In the genomic region with DNA sequence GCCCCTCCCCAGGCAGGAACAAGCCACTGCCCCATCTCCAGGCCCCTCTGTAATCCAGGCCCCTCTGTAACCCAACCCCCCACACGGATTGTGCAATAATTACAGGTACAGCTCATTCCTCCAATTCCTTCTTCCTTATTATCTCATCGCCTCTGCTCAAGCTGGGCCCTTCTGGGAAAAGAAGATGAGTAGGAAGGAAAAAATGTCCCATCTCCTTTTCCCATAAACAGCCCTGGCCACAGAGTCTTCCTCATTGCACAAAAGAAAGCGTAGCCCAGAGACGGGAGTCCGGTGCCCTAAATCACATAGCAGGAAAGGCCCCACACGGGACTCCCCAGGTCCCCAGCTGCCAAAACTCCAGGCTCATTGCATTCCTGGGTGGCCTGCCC, we compare ENCODE assay signal across 15 cellular contexts. TPM values are rescaled to one million over a fixed set of nuclear protein-coding genes. Genes with fewer than 3 reads are reported as not detected.
A peak's percentile ranks its signal among the peaks of the same experiment; 100 is the strongest.
DNase-seq lines count a peak whose midpoint lies in the region; ATAC-seq, FAIRE-seq and TF ChIP-seq lines count a peak whose summit lies in the region.
"Had no signal": no experiment of that assay in that cellular context is flagged by ENCODE, and none has a peak within 500 bp of the region (broad histone marks: within the 10 kb centered on the region; RNA-seq: fewer than 3 reads in every experiment).

No MANE protein-coding gene starts in this region.

- peak overlapping the region; percentile 38; the same call in 1 of the 2 replicates for H3K4me3 ChIP-seq in GM23248
- no peak overlapping the region for H3K4me3 ChIP-seq in fibroblast of the aortic adventitia (ENCODE audit: low read depth, low read length)

- no peaks in the 10 kb centered on the region for H3K9me3 ChIP-seq in GM23248 (ENCODE audit: low read depth)

- TF ChIP-seq CTCF in fibroblast of the aortic adventitia (IDR thresholded peaks at IDR 0.05; ENCODE audit: insufficient read depth, low read length) (no peak), D721Med (IDR thresholded peaks at IDR 0.05; ENCODE audit: insufficient read depth, missing control alignments) (no peak)

- WGBS in GM23248 (ENCODE audit: low coverage in 1 of 2, low lambda C conversion rate in 2 of 2, missing lambda C conversion rate in 2 of 2), 2 experiments, result 1 to 2% methylated on average over 6 of the region's 6 CpGs

- H3F3A ChIP-seq in GM23248 (ENCODE audit: insufficient read depth), result peaks cover 10% of the 10 kb centered on the region

- no peaks in the 10 kb centered on the region for H3K27me3 ChIP-seq in GM23248 (replicated peaks; ENCODE audit: insufficient read depth)

- peak overlapping the region; percentile 44; the same call in 1 of the 2 replicates for H2AFZ ChIP-seq in GM23248

- DNase-seq in GM23248, result peak; percentile 90
- DNase-seq in SW480 (ENCODE audit: low spot score), result peak; percentile 32
- peak; percentile 32 for DNase-seq in fibroblast of the aortic adventitia (ENCODE audit: low read depth)
- no peak for DNase-seq in sciatic nerve (ENCODE audit: low spot score)
- no peak for DNase-seq in T-helper 9 cell
- no peak for DNase-seq in NCI-H524 (lab: John Stamatoyannopoulos, UW)
- no peak for DNase-seq in D721Med (ENCODE audit: insufficient read length, low spot score)
- DNase-seq: activated CD4-positive, alpha-beta T cell treated with anti-CD3 and anti-CD28 coated beads for 4 hours; amniotic stem cell; NCI-H1417; OCI-M1 had no signal

- no peaks in the 10 kb centered on the region for H3K79me2 ChIP-seq in GM23248 (ENCODE audit: insufficient read depth)

- H3K36me3 ChIP-seq in GM23248 (ENCODE audit: low read depth), result no peaks in the 10 kb centered on the region

- in situ Hi-C loops in GM23248 (cut with MboI), result no loop called here

- ATAC-seq in sciatic nerve, result peak; percentile 53
- no peak for ATAC-seq in HG03521 (IDR thresholded peaks at IDR 0.05; ENCODE audit: unreplicated experiment)
- ATAC-seq: natural killer cell treated with Interleukin-12 subunit alpha and Interleukin-12 subunit beta and Interleukin-15 and Interleukin-18, amount 100 ng/mL, for 72 hours had no signal

- peak overlapping the region; percentile 85 for H3K27ac ChIP-seq in GM23248

- no peaks in the 10 kb centered on the region for H3K9me2 ChIP-seq in GM23248 (ENCODE audit: insufficient read depth)

- intact Hi-C loops in sciatic nerve (cut with DNase I), result loop anchor here (10.0 kb wide), 1 partner anchor 84 kb away; a partner anchor contains a TSS

- peak overlapping the region; percentile 62 for H3K9ac ChIP-seq in GM23248

- H3K4me1 ChIP-seq in GM23248 (ENCODE audit: insufficient read depth), result peaks cover 23% of the 10 kb centered on the region

- H4K20me1 ChIP-seq in GM23248 (ENCODE audit: insufficient read depth), result no peaks in the 10 kb centered on the region

- FAIRE-seq in D721Med (lab: Jason Lieb, UNC), result no peak
- FAIRE-seq: H54 had no signal

- peak overlapping the region; percentile 81 for H3K4me2 ChIP-seq in GM23248 (ENCODE audit: unreplicated experiment)

RNA-seq across cellular contexts. Expression of a gene that starts 3.6 kb away (rescaled TPM):
- total RNA-seq in GM23248 (2014; rRNA removed; shearing (Covaris generic)), result not detected in 2 replicates
- not detected in 2 replicates for polyA plus RNA-seq in GM23248 (2016; fragmentation: Nextera tagmentation; extraction: Ambion mirVana)
- total RNA-seq in fibroblast of the aortic adventitia (ENCODE audit: low replicate concordance) (not detected in 2 replicates), sciatic nerve (not detected)
- total RNA-seq: glomerular endothelial cell; natural killer cell treated with Interleukin-12 subunit alpha and Interleukin-12 subunit beta and Interleukin-15 and Interleukin-18, amount 100 ng/mL, for 72 hours had no signal

RNA-seq across cellular contexts. Expression of a gene that starts 9.7 kb away (rescaled TPM):
- 129 and 143 TPM in 2 replicates for total RNA-seq in GM23248 (2014; rRNA removed; shearing (Covaris generic))
- 150 and 156 TPM in 2 replicates for polyA plus RNA-seq in GM23248 (2016; fragmentation: Nextera tagmentation; extraction: Ambion mirVana)
- total RNA-seq in fibroblast of the aortic adventitia (ENCODE audit: low replicate concordance), result 66.5 and 68.3 TPM in 2 replicates
- 118 TPM for total RNA-seq in sciatic nerve

Comparison
In these comparisons a context has a peak if more than half of its experiments do, and no peak if none do; other contexts are left out.
1. DNase-seq: peak in GM23248 (single experiment), SW480 (single experiment) and fibroblast of the aortic adventitia (single experiment); none in sciatic nerve (single experiment), T-helper 9 cell (single experiment), NCI-H524 (0 of 2) and D721Med (single experiment).